11 cellular contexts compared by ENCODE assay signal in genomic region chr9:114383866-114384231, GRCh38. TPM values are rescaled to one million over a fixed set of nuclear protein-coding genes. Genes with fewer than 3 reads are reported as not detected.
DNase-seq lines count a peak whose midpoint lies in the region; ATAC-seq and TF ChIP-seq lines count a peak whose summit lies in the region.
"Had no signal": no experiment of that assay in that cellular context is flagged by ENCODE, and none has a peak within 500 bp of the region (broad histone marks: within the 10 kb centered on the region; RNA-seq: fewer than 3 reads in every experiment).

No MANE protein-coding gene starts in this region.

- H3K4me1 ChIP-seq in lower lobe of right lung (peaks cover 82% of the 10 kb centered on the region), thoracic aorta (ENCODE audit: control insufficient read depth in 1 of 2, low read depth in 2 of 2) (peaks cover 45 to 86% of the 10 kb centered on the region in 2 donors)

- H3K9me3 ChIP-seq in lower lobe of right lung (no peaks in the 10 kb centered on the region), thoracic aorta (no peaks in the 10 kb centered on the region)

- peak overlapping the region; percentile 92 for H3K27ac ChIP-seq in lower lobe of right lung
- H3K27ac ChIP-seq in thoracic aorta: peak overlapping the region; percentile 92 to 95

- peak overlapping the region; percentile 99 to 100 for H3K4me3 Mint-ChIP-seq in activated T-cell treated with anti-CD3 and anti-CD28 coated beads, Interleukin-2, amount 50 U/mL, for 72 hours
- peak overlapping the region; percentile 99 for H3K4me3 Mint-ChIP-seq in activated CD4-positive, alpha-beta memory T cell treated with anti-CD3 and anti-CD28 coated beads for 36 hours

- DNase-seq in activated T-cell treated with anti-CD3 and anti-CD28 coated beads, Interleukin-2, amount 50 U/mL, for 72 hours: no peak
- no peak for DNase-seq in activated T-cell treated with anti-CD3 and anti-CD28 coated beads, Interleukin-2, amount 50 U/mL, for 48 hours
- DNase-seq in activated CD4-positive, alpha-beta memory T cell treated with anti-CD3 and anti-CD28 coated beads for 36 hours: no peak
- DNase-seq in lower lobe of right lung (no peak), thoracic aorta (ENCODE audit: low spot score) (no peak), cerebellum (ENCODE audit: low spot score) (no peak)
- DNase-seq: activated CD4-positive, alpha-beta T cell treated with anti-CD3 and anti-CD28 coated beads for 48 hours; NCI-H510A treated with DMSO at 0.1 percent for 48 hours had no signal

- peaks cover 84% of the 10 kb centered on the region for H3K4me1 Mint-ChIP-seq in activated T-cell treated with anti-CD3 and anti-CD28 coated beads, Interleukin-2, amount 50 U/mL, for 72 hours (ENCODE audit: low read depth)
- peaks cover 61% of the 10 kb centered on the region for H3K4me1 Mint-ChIP-seq in activated CD4-positive, alpha-beta memory T cell treated with anti-CD3 and anti-CD28 coated beads for 36 hours (ENCODE audit: low read depth)

- intact Hi-C loops in activated CD4-positive, alpha-beta memory T cell treated with anti-CD3 and anti-CD28 coated beads for 36 hours (cut with micrococcal nuclease): no loop called here
- intact Hi-C loops in lower lobe of right lung (cut with DNase I): no loop called here

- TF ChIP-seq CTCF in lower lobe of right lung (IDR thresholded peaks at IDR 0.05) (no peak), thoracic aorta (IDR thresholded peaks at IDR 0.05) (no peak)

- no peaks in the 10 kb centered on the region for H3K27me3 Mint-ChIP-seq in activated T-cell treated with anti-CD3 and anti-CD28 coated beads, Interleukin-2, amount 50 U/mL, for 72 hours (ENCODE audit: low read depth)
- H3K27me3 Mint-ChIP-seq in activated CD4-positive, alpha-beta memory T cell treated with anti-CD3 and anti-CD28 coated beads for 36 hours: no peaks in the 10 kb centered on the region

- peak overlapping the region; percentile 96 for H3K27ac Mint-ChIP-seq in activated T-cell treated with anti-CD3 and anti-CD28 coated beads, Interleukin-2, amount 50 U/mL, for 72 hours
- peak overlapping the region; percentile 94 for H3K27ac Mint-ChIP-seq in activated CD4-positive, alpha-beta memory T cell treated with anti-CD3 and anti-CD28 coated beads for 36 hours

- H3K36me3 Mint-ChIP-seq in activated T-cell treated with anti-CD3 and anti-CD28 coated beads, Interleukin-2, amount 50 U/mL, for 72 hours (ENCODE audit: insufficient read depth in 2 of 2): peaks cover 37 to 51% of the 10 kb centered on the region in 2 donors
- peaks cover 68% of the 10 kb centered on the region for H3K36me3 Mint-ChIP-seq in activated CD4-positive, alpha-beta memory T cell treated with anti-CD3 and anti-CD28 coated beads for 36 hours

- CTCF ChIA-PET in activated CD4-positive, alpha-beta memory T cell treated with anti-CD3 and anti-CD28 coated beads for 36 hours (lab: Charles Lee): interaction anchor here (1.3 to 7.4 kb wide), 3 partner anchors 11 to 124 kb away, joined by 6 to 78 read pairs (median 53); no protein-coding TSS in a partner anchor

- H3K36me3 ChIP-seq in lower lobe of right lung (peaks cover 35% of the 10 kb centered on the region), thoracic aorta (peaks cover 14% of the 10 kb centered on the region)

- no peaks in the 10 kb centered on the region for H3K9me3 Mint-ChIP-seq in activated T-cell treated with anti-CD3 and anti-CD28 coated beads, Interleukin-2, amount 50 U/mL, for 72 hours
- no peaks in the 10 kb centered on the region for H3K9me3 Mint-ChIP-seq in activated CD4-positive, alpha-beta memory T cell treated with anti-CD3 and anti-CD28 coated beads for 36 hours

- no peak for ATAC-seq in activated T-cell treated with anti-CD3 and anti-CD28 coated beads, Interleukin-2, amount 50 U/mL, for 72 hours (replicated peaks in 1 of 2)
- ATAC-seq in lower lobe of right lung: no peak
- no peak for ATAC-seq in thoracic aorta (ENCODE audit: insufficient number of reproducible peaks, low FRiP score, low read depth)
- ATAC-seq in GM21825 (IDR thresholded peaks at IDR 0.05; ENCODE audit: unreplicated experiment): no peak
- no peak for ATAC-seq in GM21576 (IDR thresholded peaks at IDR 0.05; ENCODE audit: unreplicated experiment)

- POLR2A ChIA-PET in activated CD4-positive, alpha-beta memory T cell treated with anti-CD3 and anti-CD28 coated beads for 36 hours (lab: Charles Lee): interaction anchor here (3.0 to 8.9 kb wide), 5 partner anchors 11 to 31 kb away, joined by 20 to 100 read pairs (median 77); no protein-coding TSS in a partner anchor

- peak overlapping the region; percentile 6 for H3K4me3 ChIP-seq in lower lobe of right lung
- H3K4me3 ChIP-seq in thoracic aorta: peak overlapping the region; percentile 60

- H3K27me3 ChIP-seq in lower lobe of right lung (ENCODE audit: low read depth) (no peaks in the 10 kb centered on the region), thoracic aorta (replicated peaks; ENCODE audit: insufficient read depth) (no peaks in the 10 kb centered on the region)

RNA-seq across cellular contexts. Expression of gene AKNA, which starts 3.9 kb away (rescaled TPM):
- 100 to 1,000 TPM; 204 to 246 TPM for total RNA-seq in activated T-cell treated with anti-CD3 and anti-CD28 coated beads, Interleukin-2, amount 50 U/mL, for 72 hours
- total RNA-seq in activated CD4-positive, alpha-beta memory T cell treated with anti-CD3 and anti-CD28 coated beads for 36 hours: 100 to 1,000 TPM; 127 to 130 TPM
- total RNA-seq in lower lobe of right lung (66.9 TPM), thoracic aorta (10 to 100 TPM; 34.8 to 68.5 TPM), cerebellum (10.6 TPM)

RNA-seq across cellular contexts. Expression of gene ORM2, which starts 54.2 kb away (rescaled TPM):
- total RNA-seq in activated T-cell treated with anti-CD3 and anti-CD28 coated beads, Interleukin-2, amount 50 U/mL, for 72 hours: not detected
- total RNA-seq in activated CD4-positive, alpha-beta memory T cell treated with anti-CD3 and anti-CD28 coated beads for 36 hours: not detected
- total RNA-seq in lower lobe of right lung: 3.1 TPM
- not detected for total RNA-seq in thoracic aorta
- not detected for total RNA-seq in cerebellum
- total RNA-seq: endothelial cell of umbilical vein had no signal
